ENCODE assay signal across 8 cellular contexts in genomic region chr3:184711366-184712247, GRCh38. TPM values are rescaled to one million over a fixed set of nuclear protein-coding genes. Genes with fewer than 3 reads are reported as not detected.
DNase-seq lines count a peak whose midpoint lies in the region; TF ChIP-seq lines count a peak whose summit lies in the region.

TSS of gene MAGEF1 (minus strand) at chr3:184712064. CDS start at chr3:184711821, 243 bp downstream.

- H3K27ac Mint-ChIP-seq in nephron progenitor cell: peak within 1 kb of the TSS; percentile 97

- intact Hi-C loops in stomach (cut with DNase I; ENCODE audit: low total_unique reads): no loop called here

- DNase-seq in ELF-1 (ENCODE audit: low read depth, low spot score) (peak; percentile 93), HAP-1 (ENCODE audit: low spot score in 2 of 2) (peak; percentile 86 to 94), MM.1S (peak; percentile 84), SHP77 (lab: John Stamatoyannopoulos, UW) (peak; percentile 83 to 88), activated gamma-delta T cell (lab: John Stamatoyannopoulos, UW) (peak; percentile 48), fibroblast of villous mesenchyme (ENCODE audit: low read depth) (peak; percentile 77), nephron progenitor cell (peak; percentile 88), stomach (peak; percentile 83)

- no peak for TF ChIP-seq EP300 in stomach (IDR thresholded peaks at IDR 0.05)

- H3K4me1 ChIP-seq in HAP-1: peaks cover 11% of the 10 kb centered on the region
- H3K4me1 ChIP-seq in MM.1S (ENCODE audit: low read length): peaks cover 8% of the 10 kb centered on the region
- H3K4me1 ChIP-seq in stomach: peaks cover 10 to 42% (median 32%) of the 10 kb centered on the region in 4 donors

- WGBS in stomach, 5 donors: 0 to 1% (median 1%) methylated on average over 54 to 72 of the region's 72 CpGs

- H3K27me3 ChIP-seq in HAP-1 (ENCODE audit: low read depth): no peaks in the 10 kb centered on the region
- H3K27me3 ChIP-seq in MM.1S (replicated peaks; ENCODE audit: insufficient read depth, low read length): no peaks in the 10 kb centered on the region
- H3K27me3 ChIP-seq in stomach: no peaks in the 10 kb centered on the region

- H3K9me3 ChIP-seq in HAP-1 (no peaks in the 10 kb centered on the region), MM.1S (replicated peaks; ENCODE audit: insufficient read depth, low read length) (no peaks in the 10 kb centered on the region), stomach (no peaks in the 10 kb centered on the region)

- H3K9me3 Mint-ChIP-seq in nephron progenitor cell: peaks cover 16% of the 10 kb centered on the region

- H3K79me2 ChIP-seq in MM.1S (ENCODE audit: low read length): peaks cover 12% of the 10 kb centered on the region

- peak within 1 kb of the TSS; percentile 66 for H3K27ac ChIP-seq in MM.1S (ENCODE audit: low read length)
- H3K27ac ChIP-seq in stomach: peak within 1 kb of the TSS; percentile 88 to 98 (median 95)

- no peaks in the 10 kb centered on the region for H4K20me1 ChIP-seq in MM.1S (ENCODE audit: insufficient read depth, low read length)

- H3K9me2 ChIP-seq in MM.1S (replicated peaks; ENCODE audit: insufficient read depth, low read length): no peaks in the 10 kb centered on the region

- H3K27me3 Mint-ChIP-seq in nephron progenitor cell (ENCODE audit: low read depth, poor library complexity): peaks cover 6% of the 10 kb centered on the region

- H3K4me3 Mint-ChIP-seq in nephron progenitor cell: peak within 1 kb of the TSS; percentile 91

- peak within 1 kb of the TSS; percentile 95 for H3K4me3 ChIP-seq in HAP-1
- H3K4me3 ChIP-seq in MM.1S (ENCODE audit: low read length): peak within 1 kb of the TSS; percentile 87
- peak within 1 kb of the TSS; percentile 80 for H3K4me3 ChIP-seq in fibroblast of villous mesenchyme (ENCODE audit: low read depth, low read length)
- peak within 1 kb of the TSS; percentile 73 to 89 (median 86) for H3K4me3 ChIP-seq in stomach

- H3K9ac ChIP-seq in MM.1S (ENCODE audit: low read length): peak within 1 kb of the TSS; percentile 93

- peak within 1 kb of the TSS; percentile 89 for H3K4me2 ChIP-seq in MM.1S (ENCODE audit: low read depth, low read length)

- TF ChIP-seq CTCF in MM.1S (IDR thresholded peaks at IDR 0.05; ENCODE audit: low read length) (0 out of 2 replicates have a peak, but pooled peaks have one; percentile 3), fibroblast of villous mesenchyme (IDR thresholded peaks at IDR 0.05; ENCODE audit: insufficient read depth, low read depth, low read length) (no peak), nephron progenitor cell (IDR thresholded peaks at IDR 0.05) (no peak), stomach (IDR thresholded peaks at IDR 0.05) (no peak)

- in situ Hi-C loops in HAP-1 (cut with MboI; ENCODE audit: low sequenced_read_pairs): no loop called here

- TF ChIP-seq POLR2A in stomach (IDR thresholded peaks at IDR 0.05): peak in 1 of 4 donors; percentile 56

- H3K36me3 ChIP-seq in HAP-1 (replicated peaks) (peaks cover 23% of the 10 kb centered on the region), MM.1S (replicated peaks; ENCODE audit: insufficient read depth, low read length) (no peaks in the 10 kb centered on the region), stomach (peaks cover 0 to 9% (median 1%) of the 10 kb centered on the region in 4 donors)

- H2AFZ ChIP-seq in MM.1S (ENCODE audit: low read length): peak within 1 kb of the TSS; percentile 89

- peaks cover 18% of the 10 kb centered on the region for H3F3A ChIP-seq in MM.1S (ENCODE audit: insufficient read depth, low read length)

- H3K4me1 Mint-ChIP-seq in nephron progenitor cell: peaks cover 62% of the 10 kb centered on the region

- peaks cover 43% of the 10 kb centered on the region for H3K36me3 Mint-ChIP-seq in nephron progenitor cell (ENCODE audit: low read depth)

RNA-seq across cellular contexts. Expression of gene MAGEF1, which starts in this region (rescaled TPM):
- total RNA-seq in fibroblast of villous mesenchyme (20.6 and 23.7 TPM in 2 replicates), stomach (10 to 100 TPM; 19.3 to 81.1 (median 38.0) TPM)
- 10 to 100 TPM; 28.9 to 35.5 (median 33.9) TPM for polyA plus RNA-seq in stomach

Comparison
In these comparisons a context has a peak if more than half of its experiments do, and no peak if none do; other contexts are left out.
1. Peak in every context shown above with its lines: DNase-seq, H3K4me3 ChIP-seq and H3K27ac ChIP-seq.